In the genomic region with DNA sequence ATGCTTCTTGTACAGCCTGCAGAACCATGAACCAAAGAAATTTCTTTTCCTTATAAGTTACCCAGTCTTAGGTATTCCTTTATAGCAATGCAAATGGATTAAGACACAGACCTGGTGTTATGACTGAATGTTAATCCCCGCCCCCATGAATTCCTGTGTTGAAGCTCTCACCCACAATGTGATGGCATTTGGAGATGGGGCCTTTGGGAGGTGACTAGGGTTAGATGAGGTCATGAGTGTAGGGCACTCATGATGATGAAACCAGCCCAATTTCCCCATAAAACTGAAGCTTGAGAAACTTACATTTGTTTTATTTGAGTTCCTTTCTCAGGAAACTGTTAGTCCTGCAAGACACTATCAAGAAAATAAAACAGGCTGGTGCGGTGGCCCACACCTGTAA, we compare ENCODE assay signal across 14 cellular contexts.
DNase-seq lines count a peak whose midpoint lies in the region; ATAC-seq and TF ChIP-seq lines count a peak whose summit lies in the region.
"Had no signal": no experiment of that assay in that cellular context is flagged by ENCODE, and none has a peak within 500 bp of the region (broad histone marks: within the 10 kb centered on the region; RNA-seq: fewer than 3 reads in every experiment).

No MANE protein-coding gene starts in this region.

- TF ChIP-seq POLR2A in stomach (IDR thresholded peaks at IDR 0.05), result no peak

- no peak for TF ChIP-seq EP300 in stomach (IDR thresholded peaks at IDR 0.05)

- H3K4me3 ChIP-seq in foreskin fibroblast (ENCODE audit: low read depth in 1 of 2, low read length in 2 of 2) (no peak overlapping the region), upper lobe of right lung (no peak overlapping the region), stomach (no peak overlapping the region)
- H3K4me3 ChIP-seq: spleen, transverse colon had no signal

- POLR2A ChIA-PET in activated CD8-positive, alpha-beta T cell treated with anti-CD3 and anti-CD28 coated beads for 36 hours (lab: Charles Lee), result no interaction called here
- POLR2A ChIA-PET in activated CD8-positive, alpha-beta T cell treated with anti-CD3 and anti-CD28 coated beads, Interleukin-2, amount 10 ng/mL, durations not matched to agents 7 days and 5 days (lab: Charles Lee), result no interaction called here

- no peak overlapping the region for H3K27ac ChIP-seq in upper lobe of right lung
- H3K27ac ChIP-seq in stomach, result no peak overlapping the region
- H3K27ac ChIP-seq: spleen, transverse colon had no signal

- no peaks in the 10 kb centered on the region for H3K9me3 Mint-ChIP-seq in activated CD8-positive, alpha-beta T cell treated with anti-CD3 and anti-CD28 coated beads for 36 hours
- H3K9me3 Mint-ChIP-seq in activated CD8-positive, alpha-beta T cell treated with anti-CD3 and anti-CD28 coated beads, Interleukin-2, amount 10 ng/mL, durations not matched to agents 7 days and 5 days (ENCODE audit: insufficient read depth), result no peaks in the 10 kb centered on the region
- no peaks in the 10 kb centered on the region for H3K9me3 Mint-ChIP-seq in osteocyte (ENCODE audit: unreplicated experiment)
- H3K9me3 Mint-ChIP-seq: activated T-cell treated with anti-CD3 and anti-CD28 coated beads, Interleukin-2, amount 50 U/mL, for 4 hours; CD4-positive, alpha-beta T cell had no signal

- ATAC-seq in activated CD8-positive, alpha-beta T cell treated with anti-CD3 and anti-CD28 coated beads for 36 hours, result no peak
- ATAC-seq in activated CD8-positive, alpha-beta T cell treated with anti-CD3 and anti-CD28 coated beads, Interleukin-2, amount 10 ng/mL, durations not matched to agents 7 days and 5 days, result no peak
- ATAC-seq in upper lobe of right lung, result peak; percentile 31
- ATAC-seq: activated T-cell treated with anti-CD3 and anti-CD28 coated beads, Interleukin-2, amount 50 U/mL, for 4 hours had no signal

- H3K9me3 ChIP-seq in upper lobe of right lung (no peaks in the 10 kb centered on the region), stomach (no peaks in the 10 kb centered on the region)
- H3K9me3 ChIP-seq: spleen, transverse colon had no signal

- 78 to 98% (median 87%) methylated on average over 2 of the region's 2 CpGs for WGBS in stomach, 5 donors

- intact Hi-C loops in activated CD8-positive, alpha-beta T cell treated with anti-CD3 and anti-CD28 coated beads for 36 hours (cut with micrococcal nuclease), result no loop called here
- intact Hi-C loops in upper lobe of right lung (cut with DNase I), result no loop called here
- intact Hi-C loops in stomach (cut with DNase I; ENCODE audit: low total_unique reads), result no loop called here

- no peak overlapping the region for H3K4me3 Mint-ChIP-seq in activated CD8-positive, alpha-beta T cell treated with anti-CD3 and anti-CD28 coated beads for 36 hours
- no peak overlapping the region for H3K4me3 Mint-ChIP-seq in activated CD8-positive, alpha-beta T cell treated with anti-CD3 and anti-CD28 coated beads, Interleukin-2, amount 10 ng/mL, durations not matched to agents 7 days and 5 days
- no peak overlapping the region for H3K4me3 Mint-ChIP-seq in osteocyte (ENCODE audit: unreplicated experiment)
- H3K4me3 Mint-ChIP-seq: activated T-cell treated with anti-CD3 and anti-CD28 coated beads, Interleukin-2, amount 50 U/mL, for 4 hours; CD4-positive, alpha-beta T cell had no signal

- H3K36me3 ChIP-seq in upper lobe of right lung, result no peaks in the 10 kb centered on the region
- H3K36me3 ChIP-seq in stomach, result no peaks in the 10 kb centered on the region
- H3K36me3 ChIP-seq: spleen, transverse colon had no signal

- no peaks in the 10 kb centered on the region for H3K36me3 Mint-ChIP-seq in activated CD8-positive, alpha-beta T cell treated with anti-CD3 and anti-CD28 coated beads for 36 hours (ENCODE audit: low read depth)
- H3K36me3 Mint-ChIP-seq in activated CD8-positive, alpha-beta T cell treated with anti-CD3 and anti-CD28 coated beads, Interleukin-2, amount 10 ng/mL, durations not matched to agents 7 days and 5 days (ENCODE audit: low read depth), result no peaks in the 10 kb centered on the region
- H3K36me3 Mint-ChIP-seq in osteocyte (ENCODE audit: unreplicated experiment), result no peaks in the 10 kb centered on the region

- DNase-seq in activated CD8-positive, alpha-beta T cell treated with anti-CD3 and anti-CD28 coated beads for 36 hours, result peak; percentile 13
- no peak for DNase-seq in activated CD8-positive, alpha-beta T cell treated with anti-CD3 and anti-CD28 coated beads, Interleukin-2, amount 10 ng/mL, durations not matched to agents 7 days and 5 days
- peak; percentile 63 for DNase-seq in OCI-M1 (lab: John Stamatoyannopoulos, UW)
- DNase-seq in foreskin fibroblast, result peak; percentile 12 to 34
- peak; percentile 3 for DNase-seq in upper lobe of right lung
- DNase-seq in osteocyte (ENCODE audit: extremely low spot score, unreplicated experiment), result no peak
- DNase-seq in stomach, result no peak
- DNase-seq in activated naive CD4-positive, alpha-beta T cell treated with anti-CD3 and anti-CD28 coated beads, Interleukin-2, amount 50 U/mL, for 16 hours, result no peak
- DNase-seq: activated T-cell treated with anti-CD3 and anti-CD28 coated beads, Interleukin-2, amount 50 U/mL, for 4 hours; CD4-positive, alpha-beta T cell; NCI-H1436; NCI-H446 treated with DMSO at 0.1 percent for 48 hours; spleen; transverse colon had no signal

- H3K27ac Mint-ChIP-seq in activated CD8-positive, alpha-beta T cell treated with anti-CD3 and anti-CD28 coated beads for 36 hours, result no peak overlapping the region
- H3K27ac Mint-ChIP-seq in activated CD8-positive, alpha-beta T cell treated with anti-CD3 and anti-CD28 coated beads, Interleukin-2, amount 10 ng/mL, durations not matched to agents 7 days and 5 days, result no peak overlapping the region
- no peak overlapping the region for H3K27ac Mint-ChIP-seq in osteocyte (ENCODE audit: unreplicated experiment)
- H3K27ac Mint-ChIP-seq: CD4-positive, alpha-beta T cell had no signal

- H3K27me3 ChIP-seq in upper lobe of right lung (peaks cover 6% of the 10 kb centered on the region), stomach (no peaks in the 10 kb centered on the region)
- H3K27me3 ChIP-seq: transverse colon had no signal

- CTCF ChIA-PET in activated CD8-positive, alpha-beta T cell treated with anti-CD3 and anti-CD28 coated beads for 36 hours (lab: Charles Lee), result no interaction called here
- CTCF ChIA-PET in activated CD8-positive, alpha-beta T cell treated with anti-CD3 and anti-CD28 coated beads, Interleukin-2, amount 10 ng/mL, durations not matched to agents 7 days and 5 days (lab: Charles Lee), result no interaction called here

- peaks cover 8% of the 10 kb centered on the region for H3K27me3 Mint-ChIP-seq in activated CD8-positive, alpha-beta T cell treated with anti-CD3 and anti-CD28 coated beads for 36 hours
- peaks cover 2% of the 10 kb centered on the region for H3K27me3 Mint-ChIP-seq in activated CD8-positive, alpha-beta T cell treated with anti-CD3 and anti-CD28 coated beads, Interleukin-2, amount 10 ng/mL, durations not matched to agents 7 days and 5 days (ENCODE audit: low read depth)
- peaks cover 61% of the 10 kb centered on the region for H3K27me3 Mint-ChIP-seq in osteocyte (ENCODE audit: unreplicated experiment)

- no peaks in the 10 kb centered on the region for H3K4me1 Mint-ChIP-seq in activated CD8-positive, alpha-beta T cell treated with anti-CD3 and anti-CD28 coated beads for 36 hours (ENCODE audit: low read depth)
- H3K4me1 Mint-ChIP-seq in activated CD8-positive, alpha-beta T cell treated with anti-CD3 and anti-CD28 coated beads, Interleukin-2, amount 10 ng/mL, durations not matched to agents 7 days and 5 days (ENCODE audit: low read depth), result no peaks in the 10 kb centered on the region
- no peaks in the 10 kb centered on the region for H3K4me1 Mint-ChIP-seq in osteocyte (ENCODE audit: unreplicated experiment)

- no peak for TF ChIP-seq CTCF in activated CD8-positive, alpha-beta T cell treated with anti-CD3 and anti-CD28 coated beads for 36 hours (IDR thresholded peaks at IDR 0.05)
- TF ChIP-seq CTCF in foreskin fibroblast (IDR thresholded peaks at IDR 0.05; ENCODE audit: low read depth, low read length), result no peak
- TF ChIP-seq CTCF in upper lobe of right lung (IDR thresholded peaks at IDR 0.05), result no peak
- no peak for TF ChIP-seq CTCF in osteocyte (IDR thresholded peaks at IDR 0.05)
- TF ChIP-seq CTCF in stomach (IDR thresholded peaks at IDR 0.05), result no peak

- H3K4me1 ChIP-seq in upper lobe of right lung (no peaks in the 10 kb centered on the region), stomach (peaks cover 0 to 8% (median 3%) of the 10 kb centered on the region in 4 donors)

Comparison
In these comparisons a context has a peak if more than half of its experiments do, and no peak if none do; other contexts are left out.
1. DNase-seq: peak in activated CD8-positive, alpha-beta T cell treated with anti-CD3 and anti-CD28 coated beads for 36 hours (single experiment), OCI-M1 (single experiment), foreskin fibroblast (2 of 2) and upper lobe of right lung (single experiment); none in activated CD8-positive, alpha-beta T cell treated with anti-CD3 and anti-CD28 coated beads, Interleukin-2, amount 10 ng/mL, durations not matched to agents 7 days and 5 days (single experiment), osteocyte (single experiment), stomach (single experiment) and activated naive CD4-positive, alpha-beta T cell treated with anti-CD3 and anti-CD28 coated beads, Interleukin-2, amount 50 U/mL, for 16 hours (single experiment).